ENCODE assay signal across 18 cellular contexts in genomic region chr1:98331232-98331631, GRCh38.
DNase-seq lines count a peak whose midpoint lies in the region; ATAC-seq and TF ChIP-seq lines count a peak whose summit lies in the region.
"Had no signal": no experiment of that assay in that cellular context is flagged by ENCODE, and none has a peak within 500 bp of the region (broad histone marks: within the 10 kb centered on the region; RNA-seq: fewer than 3 reads in every experiment).

No MANE protein-coding gene starts in this region.

- no TSS peak for BruUV-seq in A673 (replicated peaks; lab: Mats Ljungman, UMichigan)

- H3K27ac ChIP-seq in A673 (ENCODE audit: low read depth, low read length, poor library complexity, severe bottlenecking) (peak overlapping the region; percentile 58), foreskin keratinocyte (peak overlapping the region; percentile 7), WERI-Rb-1 (no peak overlapping the region)
- H3K27ac ChIP-seq: Peyer's patch, psoas muscle, testis had no signal

- TF ChIP-seq CTCF in A673 (conservative IDR thresholded peaks at IDR 0.05; ENCODE audit: low read depth, low read length) (no peak), foreskin keratinocyte (conservative IDR thresholded peaks at IDR 0.05) (no peak), WERI-Rb-1 (IDR thresholded peaks at IDR 0.05; ENCODE audit: low read depth, low read length) (no peak)

- DNase-seq in A673 (ENCODE audit: low spot score) (peak; percentile 68), LoVo (ENCODE audit: low spot score) (peak; percentile 20), amniotic epithelial cell (ENCODE audit: low read depth) (peak; percentile 25), foreskin keratinocyte (peak; percentile 63 to 84), cardiac septum (ENCODE audit: low spot score) (no peak), WERI-Rb-1 (no peak)
- DNase-seq: activated CD4-positive, alpha-beta T cell treated with anti-CD3 and anti-CD28 coated beads for 4 hours; activated naive CD4-positive, alpha-beta T cell treated with anti-CD3 and anti-CD28 coated beads, Interleukin-2, amount 10 ng/mL, durations not matched to agents 7 days and 5 days; CD8-positive, alpha-beta memory T cell; GDM1; Kasumi-1; NCI-H187 treated with DMSO at 0.1 percent for 48 hours; NCI-H524 treated with DMSO at 0.1 percent for 48 hours; Peyer's patch; psoas muscle; testis had no signal

- peaks cover 43% of the 10 kb centered on the region for H3K4me1 ChIP-seq in A673 (ENCODE audit: insufficient read depth, low read length, poor library complexity, severe bottlenecking)
- peaks cover 26% of the 10 kb centered on the region for H3K4me1 ChIP-seq in foreskin keratinocyte
- H3K4me1 ChIP-seq: Peyer's patch, psoas muscle, testis had no signal

- CTCF ChIA-PET in A673 (lab: Charles Lee) = no interaction called here

- no peaks in the 10 kb centered on the region for H3K9me3 ChIP-seq in A673 (ENCODE audit: low read depth, low read length, poor library complexity, severe bottlenecking)
- no peaks in the 10 kb centered on the region for H3K9me3 ChIP-seq in WERI-Rb-1 (ENCODE audit: severe bottlenecking)
- H3K9me3 ChIP-seq: Peyer's patch, psoas muscle, testis had no signal

- H3K4me3 ChIP-seq in A673 (ENCODE audit: low read depth, low read length, poor library complexity, severe bottlenecking) (no peak overlapping the region), WERI-Rb-1 (ENCODE audit: low read depth, low read length) (no peak overlapping the region)
- H3K4me3 ChIP-seq: Peyer's patch, psoas muscle, testis had no signal

- H3K36me3 ChIP-seq in A673 (ENCODE audit: insufficient read depth, low read length, poor library complexity, severe bottlenecking) (no peaks in the 10 kb centered on the region), WERI-Rb-1 (no peaks in the 10 kb centered on the region)
- H3K36me3 ChIP-seq: Peyer's patch had no signal

- H3K27me3 ChIP-seq in A673 (replicated peaks; ENCODE audit: insufficient read depth, low read depth, low read length, poor library complexity) (no peaks in the 10 kb centered on the region), foreskin keratinocyte (no peaks in the 10 kb centered on the region), WERI-Rb-1 (ENCODE audit: insufficient read depth, low read depth, severe bottlenecking) (no peaks in the 10 kb centered on the region)
- H3K27me3 ChIP-seq: Peyer's patch, testis had no signal

- ATAC-seq in foreskin keratinocyte (peak; percentile 81), GM19324 (IDR thresholded peaks at IDR 0.05; ENCODE audit: low FRiP score, unreplicated experiment) (no peak), HG03432 (IDR thresholded peaks at IDR 0.05; ENCODE audit: unreplicated experiment) (no peak)
- ATAC-seq: psoas muscle had no signal

- intact Hi-C loops in A673 (cut with micrococcal nuclease; ENCODE audit: unreplicated experiment) (no loop called here), cardiac septum (cut with DNase I) (no loop called here)

- POLR2A ChIA-PET in A673 (lab: Charles Lee; ENCODE audit: low non-redundant PET) = interaction anchor here (0.5 kb wide), 1 partner anchor 35 kb away, joined by 7 read pairs; no protein-coding TSS in a partner anchor

Comparison
In these comparisons a context has a peak if more than half of its experiments do, and no peak if none do; other contexts are left out.
1. DNase-seq: peak in A673 (single experiment), LoVo (single experiment), amniotic epithelial cell (single experiment) and foreskin keratinocyte (2 of 2); none in cardiac septum (single experiment) and WERI-Rb-1 (single experiment).